ENCODE assay signal across 29 cellular contexts in genomic region chr6:13568970-13569369, GRCh38.
"Had no signal": no experiment of that assay in that cellular context is flagged by ENCODE, and none has a peak within 500 bp of the region (broad histone marks: within the 10 kb centered on the region; RNA-seq: fewer than 3 reads in every experiment).

No MANE protein-coding gene starts in this region.

- H3K4me1 ChIP-seq: colonic mucosa had no signal

- ATAC-seq: effector memory CD8-positive, alpha-beta T cell; esophagus mucosa; foreskin keratinocyte; gastrocnemius medialis; gastroesophageal sphincter; heart left ventricle; heart right ventricle had no signal

- FAIRE-seq: colon, endometrium, endothelial cell of umbilical vein, frontal cortex had no signal

- H3K27ac ChIP-seq: colonic mucosa, coronary artery, dorsolateral prefrontal cortex, epithelial cell of prostate, esophagus muscularis mucosa, esophagus squamous epithelium, foreskin keratinocyte, gastrocnemius medialis, gastroesophageal sphincter, heart left ventricle, heart right ventricle had no signal

- DNase-seq: colonic mucosa; cortex of kidney; dermis blood vessel endothelial cell; dorsolateral prefrontal cortex; effector CD4-positive, alpha-beta T cell; effector CD8-positive, alpha-beta T cell; effector memory CD4-positive, alpha-beta T cell; effector memory CD8-positive, alpha-beta T cell; endodermal cell; erythroblast; esophagus squamous epithelium; foreskin fibroblast; foreskin keratinocyte; foreskin melanocyte; gastrocnemius medialis; glutamatergic neuron; head of caudate nucleus; heart left ventricle; heart right ventricle had no signal

- H3K27me3 ChIP-seq: colonic mucosa, dorsolateral prefrontal cortex, gastrocnemius medialis, heart left ventricle, heart right ventricle had no signal

- H3K27ac Mint-ChIP-seq: dendritic cell treated with granulocyte-macrophage colony-stimulating factor and Interleukin-4, amounts not matched to agents 40 ng/mL and 50 ng/mL, for 4 days; effector memory CD8-positive, alpha-beta T cell; endodermal cell had no signal

- H3K9me3 Mint-ChIP-seq: dendritic cell treated with granulocyte-macrophage colony-stimulating factor and Interleukin-4, amounts not matched to agents 40 ng/mL and 50 ng/mL, for 4 days; effector memory CD8-positive, alpha-beta T cell; endodermal cell had no signal

- H3K9me3 ChIP-seq: colonic mucosa, esophagus muscularis mucosa, esophagus squamous epithelium, gastrocnemius medialis, gastroesophageal sphincter, heart left ventricle, heart right ventricle had no signal

- H3K36me3 ChIP-seq: colonic mucosa, esophagus muscularis mucosa, esophagus squamous epithelium, gastrocnemius medialis, gastroesophageal sphincter, heart left ventricle, heart right ventricle had no signal

- H3K4me3 Mint-ChIP-seq: dendritic cell treated with granulocyte-macrophage colony-stimulating factor and Interleukin-4, amounts not matched to agents 40 ng/mL and 50 ng/mL, for 4 days; effector memory CD8-positive, alpha-beta T cell; endodermal cell had no signal

- H3K4me3 ChIP-seq: colonic mucosa, coronary artery, dorsolateral prefrontal cortex, esophagus muscularis mucosa, esophagus squamous epithelium, gastrocnemius medialis, gastroesophageal sphincter, heart left ventricle, heart right ventricle had no signal
